ENCODE assay signal across 8 cellular contexts in genomic region chr4:48906283-48907173, GRCh38. TPM values are rescaled to one million over a fixed set of nuclear protein-coding genes. Genes with fewer than 3 reads are reported as not detected.
DNase-seq lines count a peak whose midpoint lies in the region; ATAC-seq and TF ChIP-seq lines count a peak whose summit lies in the region.

A gene with protein sequence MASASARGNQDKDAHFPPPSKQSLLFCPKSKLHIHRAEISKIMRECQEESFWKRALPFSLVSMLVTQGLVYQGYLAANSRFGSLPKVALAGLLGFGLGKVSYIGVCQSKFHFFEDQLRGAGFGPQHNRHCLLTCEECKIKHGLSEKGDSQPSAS (minus strand): TSS chr4:48906774. CDS start chr4:48904549, 2,225 bp downstream.

- intact Hi-C loops in left ventricle myocardium inferior (cut with micrococcal nuclease) = no loop called here
- intact Hi-C loops in sigmoid colon (cut with DNase I) = loop anchor here (5.0 kb wide), 2 partner anchors 56 to 329 kb away; no protein-coding TSS in a partner anchor

- DNase-seq in GM23248 (peak; percentile 61), LNCaP clone FGC (ENCODE audit: low read depth) (peak; percentile 55), SJCRH30 (peak; percentile 67 to 68), left ventricle myocardium inferior (peak; percentile 45), sigmoid colon (peak; percentile 69), GDM1 (lab: John Stamatoyannopoulos, UW) (no peak)
- DNase-seq in activated naive CD4-positive, alpha-beta T cell treated with anti-CD3 and anti-CD28 coated beads, Interleukin-2, amount 50 U/mL, for 72 hours (ENCODE audit: low spot score in 2 of 2) = peak; percentile 72 to 81

- H3K9ac ChIP-seq in ES-I3 (ENCODE audit: low read depth, low read length) (peak within 1 kb of the TSS; percentile 86), GM23248 (peak within 1 kb of the TSS; percentile 62)

- H3K79me2 ChIP-seq in GM23248 (ENCODE audit: insufficient read depth) = no peaks in the 10 kb centered on the region

- ATAC-seq in activated naive CD4-positive, alpha-beta T cell treated with anti-CD3 and anti-CD28 coated beads, Interleukin-2, amount 50 U/mL, for 72 hours = peak; percentile 52 to 71

- H3K27me3 ChIP-seq in GM23248 (replicated peaks; ENCODE audit: insufficient read depth) (no peaks in the 10 kb centered on the region), SJCRH30 (no peaks in the 10 kb centered on the region), left ventricle myocardium inferior (ENCODE audit: low read depth) (no peaks in the 10 kb centered on the region), sigmoid colon (no peaks in the 10 kb centered on the region)

- no peak for TF ChIP-seq EP300 in sigmoid colon (IDR thresholded peaks at IDR 0.05)

- TF ChIP-seq CTCF in LNCaP clone FGC (IDR thresholded peaks at IDR 0.05; ENCODE audit: control insufficient read depth, extremely low read depth, insufficient read depth) (peak; percentile 65), left ventricle myocardium inferior (IDR thresholded peaks at IDR 0.05; ENCODE audit: borderline replicate concordance) (peak; percentile 30), sigmoid colon (IDR thresholded peaks at IDR 0.05) (no peak)

- H3K9me2 ChIP-seq in GM23248 (ENCODE audit: insufficient read depth) = no peaks in the 10 kb centered on the region

- no peak for TF ChIP-seq POLR2A in sigmoid colon (IDR thresholded peaks at IDR 0.05)

- H3K4me3 ChIP-seq in GM23248 (peak within 1 kb of the TSS; percentile 74), LNCaP clone FGC (ENCODE audit: low read depth, low read length) (peak within 1 kb of the TSS; percentile 80), SJCRH30 (peak within 1 kb of the TSS; percentile 68), left ventricle myocardium inferior (peak within 1 kb of the TSS; percentile 85), sigmoid colon (peak within 1 kb of the TSS; percentile 42 to 77 (median 67))

- WGBS in GM23248 (ENCODE audit: low coverage in 1 of 2, low lambda C conversion rate in 2 of 2, missing lambda C conversion rate in 2 of 2), 2 experiments = 17 to 42% methylated on average over 20 to 55 of the region's 62 CpGs
- WGBS in sigmoid colon, 2 donors = 2 to 6% methylated on average over 62 of the region's 62 CpGs

- H4K20me1 ChIP-seq in GM23248 (ENCODE audit: insufficient read depth) = no peaks in the 10 kb centered on the region

- H3F3A ChIP-seq in GM23248 (ENCODE audit: insufficient read depth) = peaks cover 16% of the 10 kb centered on the region

- H3K36me3 ChIP-seq in ES-I3 (ENCODE audit: insufficient read depth, low read length) (peaks cover 13% of the 10 kb centered on the region), GM23248 (ENCODE audit: low read depth) (no peaks in the 10 kb centered on the region), SJCRH30 (no peaks in the 10 kb centered on the region; the same call in 1 of the 2 replicates), left ventricle myocardium inferior (peaks cover 12% of the 10 kb centered on the region), sigmoid colon (peaks cover 0 to 7% (median 2%) of the 10 kb centered on the region in 4 donors)

- H3K27ac ChIP-seq in GM23248 (no peak within 1 kb of the TSS), SJCRH30 (peak within 1 kb of the TSS; percentile 61), left ventricle myocardium inferior (replicated peaks) (peak within 1 kb of the TSS; percentile 67), sigmoid colon (peak within 1 kb of the TSS in 3 of 4 donors; percentile 34 to 56 (median 55))

- peak within 1 kb of the TSS; percentile 65 for H3K4me2 ChIP-seq in GM23248 (ENCODE audit: unreplicated experiment)

- H3K9me3 ChIP-seq in ES-I3 (ENCODE audit: control insufficient read depth, insufficient read depth, low read length) (no peaks in the 10 kb centered on the region), GM23248 (ENCODE audit: low read depth) (no peaks in the 10 kb centered on the region), SJCRH30 (replicated peaks) (no peaks in the 10 kb centered on the region), left ventricle myocardium inferior (replicated peaks) (no peaks in the 10 kb centered on the region), sigmoid colon (no peaks in the 10 kb centered on the region)

- peak within 1 kb of the TSS; percentile 86 for H2AFZ ChIP-seq in GM23248

- peaks cover 18 to 21% of the 10 kb centered on the region in 2 donors for H3K36me3 Mint-ChIP-seq in activated naive CD4-positive, alpha-beta T cell treated with anti-CD3 and anti-CD28 coated beads, Interleukin-2, amount 50 U/mL, for 72 hours

- in situ Hi-C loops in GM23248 (cut with MboI) = no loop called here

- peak within 1 kb of the TSS; percentile 94 to 96 for H3K27ac Mint-ChIP-seq in activated naive CD4-positive, alpha-beta T cell treated with anti-CD3 and anti-CD28 coated beads, Interleukin-2, amount 50 U/mL, for 72 hours

- H3K9me3 Mint-ChIP-seq in activated naive CD4-positive, alpha-beta T cell treated with anti-CD3 and anti-CD28 coated beads, Interleukin-2, amount 50 U/mL, for 72 hours = no peaks in the 10 kb centered on the region

- H3K4me1 ChIP-seq in ES-I3 (ENCODE audit: insufficient read depth, low read length) (peaks cover 22% of the 10 kb centered on the region; the same call in 1 of the 2 replicates), GM23248 (ENCODE audit: insufficient read depth) (peaks cover 16% of the 10 kb centered on the region), SJCRH30 (peaks cover 21% of the 10 kb centered on the region), left ventricle myocardium inferior (peaks cover 14% of the 10 kb centered on the region), sigmoid colon (peaks cover 0 to 27% (median 9%) of the 10 kb centered on the region in 4 donors)

RNA-seq across cellular contexts. Expression of the gene that starts here (rescaled TPM):
- total RNA-seq in GM23248 (2014; rRNA removed; shearing (Covaris generic)) = 1.1 and 1.7 TPM in 2 replicates
- polyA plus RNA-seq in GM23248 (2016; fragmentation: Nextera tagmentation; extraction: Ambion mirVana) (35.0 TPM in 2 replicates), sigmoid colon (100 to 1,000 TPM in 1 of 3 donors, 10 to 100 TPM in 2; 78.9 to 188 (median 91.9) TPM)
- 61.2 and 68.7 TPM in 2 replicates for total RNA-seq in SJCRH30 (2014; rRNA removed; shearing (Covaris generic))
- total RNA-seq in activated naive CD4-positive, alpha-beta T cell treated with anti-CD3 and anti-CD28 coated beads, Interleukin-2, amount 50 U/mL, for 72 hours = 10 to 100 TPM; 53.6 to 91.7 TPM
- total RNA-seq in left ventricle myocardium inferior (16.9 TPM), sigmoid colon (10 to 100 TPM in 2 of 4 donors, 1 to 10 TPM in 2; 7.1 to 21.8 (median 11.4) TPM)

Comparison
In these comparisons a context has a peak if more than half of its experiments do, and no peak if none do; other contexts are left out.
1. CTCF ChIP-seq: peak in LNCaP clone FGC (single experiment) and left ventricle myocardium inferior (single experiment); none in sigmoid colon (0 of 4).
2. Peak in every context shown above with its lines, with median percentiles within 50 percentile points of each other: H3K4me3 ChIP-seq.